ENCODE assay signal across 8 cellular contexts in genomic region chr2:74715071-74715791, GRCh38.
A peak's percentile ranks its signal among the peaks of the same experiment; 100 is the strongest.
DNase-seq lines count a peak whose midpoint lies in the region; TF ChIP-seq lines count a peak whose summit lies in the region.

No MANE protein-coding gene starts in this region.

- H3K9me2 ChIP-seq in DOHH2 (replicated peaks; ENCODE audit: control insufficient read depth, low read length) (no peaks in the 10 kb centered on the region), GM23248 (ENCODE audit: insufficient read depth) (no peaks in the 10 kb centered on the region), Karpas-422 (replicated peaks; ENCODE audit: insufficient read depth, low read length) (no peaks in the 10 kb centered on the region)

- H3K4me1 ChIP-seq in DOHH2 (ENCODE audit: control insufficient read depth, low read length) = peaks cover 8% of the 10 kb centered on the region; the same call in 1 of the 2 replicates
- 0 out of 2 replicates have a peak, but pooled peaks cover 4% of the 10 kb centered on the region for H3K4me1 ChIP-seq in GM23248 (ENCODE audit: insufficient read depth)
- H3K4me1 ChIP-seq in Karpas-422 (ENCODE audit: low read length) = peaks cover 9% of the 10 kb centered on the region
- peaks cover 15% of the 10 kb centered on the region for H3K4me1 ChIP-seq in neural progenitor cell
- peaks cover 3 to 16% (median 10%) of the 10 kb centered on the region in 4 donors for H3K4me1 ChIP-seq in stomach

- H3K79me2 ChIP-seq in DOHH2 (ENCODE audit: control insufficient read depth, low read length) = no peaks in the 10 kb centered on the region
- H3K79me2 ChIP-seq in GM23248 (ENCODE audit: insufficient read depth) = no peaks in the 10 kb centered on the region
- no peaks in the 10 kb centered on the region for H3K79me2 ChIP-seq in Karpas-422 (ENCODE audit: low read length)
- no peaks in the 10 kb centered on the region for H3K79me2 ChIP-seq in neural progenitor cell (ENCODE audit: low read depth)

- peak overlapping the region; percentile 49 for H3K27ac Mint-ChIP-seq in neural progenitor cell

- H3K9ac ChIP-seq in GM23248 (peak overlapping the region; percentile 65), Karpas-422 (ENCODE audit: low read length) (peak overlapping the region; percentile 43), neural progenitor cell (no peak overlapping the region)

- TF ChIP-seq POLR2A in stomach (IDR thresholded peaks at IDR 0.05) = no peak

- no peak overlapping the region for H3K27ac ChIP-seq in DOHH2 (ENCODE audit: low read depth, low read length)
- no peak overlapping the region; the same call in 1 of the 2 replicates for H3K27ac ChIP-seq in GM23248
- H3K27ac ChIP-seq in Karpas-422 (ENCODE audit: low read length) = no peak overlapping the region
- no peak overlapping the region for H3K27ac ChIP-seq in neural progenitor cell
- peak overlapping the region; percentile 40 to 74 (median 45) for H3K27ac ChIP-seq in stomach

- H3K9me3 Mint-ChIP-seq in neural progenitor cell = no peaks in the 10 kb centered on the region

- peaks cover 7% of the 10 kb centered on the region for H3K4me1 Mint-ChIP-seq in neural progenitor cell

- peak overlapping the region; percentile 82 for H3K4me2 ChIP-seq in DOHH2 (ENCODE audit: low read length)
- peak overlapping the region; percentile 80 for H3K4me2 ChIP-seq in GM23248 (ENCODE audit: unreplicated experiment)
- peak overlapping the region; percentile 76 for H3K4me2 ChIP-seq in Karpas-422 (ENCODE audit: low read depth, low read length, poor library complexity, severe bottlenecking)
- H3K4me2 ChIP-seq in neural progenitor cell = peak overlapping the region; percentile 79

- peak overlapping the region; percentile 63 for H3K4me3 ChIP-seq in DOHH2 (ENCODE audit: low read length)
- H3K4me3 ChIP-seq in GM23248 = peak overlapping the region; percentile 78
- peak overlapping the region; percentile 60 for H3K4me3 ChIP-seq in Karpas-422 (ENCODE audit: low read length)
- H3K4me3 ChIP-seq in foreskin fibroblast (ENCODE audit: low read depth in 1 of 2, low read length in 2 of 2) = peak overlapping the region; percentile 54 to 68
- H3K4me3 ChIP-seq in neural progenitor cell = peak overlapping the region; percentile 56
- H3K4me3 ChIP-seq in stomach = peak overlapping the region; percentile 52 to 69 (median 60)

- H4K20me1 ChIP-seq in DOHH2 (ENCODE audit: control insufficient read depth, insufficient read depth, low read depth, low read length) (no peaks in the 10 kb centered on the region), GM23248 (ENCODE audit: insufficient read depth) (no peaks in the 10 kb centered on the region), Karpas-422 (ENCODE audit: insufficient read depth, low read depth, low read length) (no peaks in the 10 kb centered on the region), neural progenitor cell (ENCODE audit: low read depth) (no peaks in the 10 kb centered on the region)

- in situ Hi-C loops in GM23248 (cut with MboI) = no loop called here

- H2AFZ ChIP-seq in GM23248 (peak overlapping the region; percentile 84), Karpas-422 (ENCODE audit: low read length) (peak overlapping the region; percentile 87; the same call in 1 of the 2 replicates), neural progenitor cell (replicated peaks) (peak overlapping the region; percentile 94)

- H3F3A ChIP-seq in DOHH2 (ENCODE audit: control insufficient read depth, insufficient read depth) (no peaks in the 10 kb centered on the region), GM23248 (ENCODE audit: insufficient read depth) (no peaks in the 10 kb centered on the region), neural progenitor cell (ENCODE audit: low read depth) (peaks cover 4% of the 10 kb centered on the region)

- TF ChIP-seq CTCF in DOHH2 (IDR thresholded peaks at IDR 0.05; ENCODE audit: low read depth, low read length, poor library complexity, severe bottlenecking) (peak; percentile 92), foreskin fibroblast (IDR thresholded peaks at IDR 0.05; ENCODE audit: low read depth, low read length) (peak; percentile 87), neural progenitor cell (IDR thresholded peaks at IDR 0.05) (peak; percentile 96), stomach (IDR thresholded peaks at IDR 0.05) (peak in 5 of 7 experiments; percentile 77 to 89 (median 88))

- intact Hi-C loops in stomach (cut with DNase I; ENCODE audit: low total_unique reads) = no loop called here

- no peak for TF ChIP-seq EP300 in stomach (IDR thresholded peaks at IDR 0.05)

- H3K27me3 Mint-ChIP-seq in neural progenitor cell (ENCODE audit: insufficient read depth, low read depth) = peaks cover 2% of the 10 kb centered on the region

- 1 to 2% methylated on average over 35 to 39 of the region's 56 CpGs for WGBS in GM23248 (ENCODE audit: low coverage in 1 of 2, low lambda C conversion rate in 2 of 2, missing lambda C conversion rate in 2 of 2), 2 experiments
- WGBS in stomach, 5 donors = 0 to 2% (median 1%) methylated on average over 45 to 56 of the region's 56 CpGs

- DNase-seq in GM23248 = peak; percentile 87
- DNase-seq in Karpas-422 = peak; percentile 93
- peak; percentile 70 for DNase-seq in RPMI8226
- DNase-seq in activated effector memory CD4-positive, alpha-beta T cell treated with Interleukin-2 at 50 U/mL for 16 hours = peak; percentile 74
- DNase-seq in foreskin fibroblast = peak; percentile 67 to 92
- peak; percentile 90 for DNase-seq in neural progenitor cell (ENCODE audit: low spot score)
- DNase-seq in stomach = peak; percentile 84

- H3K9me3 ChIP-seq in DOHH2 (ENCODE audit: control insufficient read depth, insufficient read depth, low read length) = no peaks in the 10 kb centered on the region
- H3K9me3 ChIP-seq in GM23248 (ENCODE audit: low read depth) = no peaks in the 10 kb centered on the region
- H3K9me3 ChIP-seq in Karpas-422 (ENCODE audit: low read length) = no peaks in the 10 kb centered on the region
- H3K9me3 ChIP-seq in neural progenitor cell (ENCODE audit: low read depth) = no peaks in the 10 kb centered on the region
- no peaks in the 10 kb centered on the region for H3K9me3 ChIP-seq in stomach

- H3K36me3 Mint-ChIP-seq in neural progenitor cell = no peaks in the 10 kb centered on the region

- H3K27me3 ChIP-seq in DOHH2 (ENCODE audit: control insufficient read depth, low read length) (peaks cover 45% of the 10 kb centered on the region), GM23248 (replicated peaks; ENCODE audit: insufficient read depth) (no peaks in the 10 kb centered on the region), Karpas-422 (ENCODE audit: low read length) (no peaks in the 10 kb centered on the region), neural progenitor cell (peaks cover 21% of the 10 kb centered on the region), stomach (peaks cover 0 to 24% (median 0%) of the 10 kb centered on the region in 3 donors)

- H3K4me3 Mint-ChIP-seq in neural progenitor cell = peak overlapping the region; percentile 93

- H3K36me3 ChIP-seq in DOHH2 (ENCODE audit: control insufficient read depth, low read length) (no peaks in the 10 kb centered on the region), GM23248 (ENCODE audit: low read depth) (no peaks in the 10 kb centered on the region), Karpas-422 (ENCODE audit: insufficient read depth, low read length) (no peaks in the 10 kb centered on the region), neural progenitor cell (no peaks in the 10 kb centered on the region), stomach (no peaks in the 10 kb centered on the region)

Comparison
In these comparisons a context has a peak if more than half of its experiments do, and no peak if none do; other contexts are left out.
1. H3K27ac ChIP-seq: peak in stomach (5 of 5); none in DOHH2 (single experiment), GM23248 (single experiment), Karpas-422 (single experiment) and neural progenitor cell (single experiment).
2. Peak in every context shown above with its lines, with median percentiles within 50 percentile points of each other: H3K4me2 ChIP-seq, H3K4me3 ChIP-seq, CTCF ChIP-seq, DNase-seq and H2AFZ ChIP-seq.